ENCODE assay signal across 8 cellular contexts in the genomic region with DNA sequence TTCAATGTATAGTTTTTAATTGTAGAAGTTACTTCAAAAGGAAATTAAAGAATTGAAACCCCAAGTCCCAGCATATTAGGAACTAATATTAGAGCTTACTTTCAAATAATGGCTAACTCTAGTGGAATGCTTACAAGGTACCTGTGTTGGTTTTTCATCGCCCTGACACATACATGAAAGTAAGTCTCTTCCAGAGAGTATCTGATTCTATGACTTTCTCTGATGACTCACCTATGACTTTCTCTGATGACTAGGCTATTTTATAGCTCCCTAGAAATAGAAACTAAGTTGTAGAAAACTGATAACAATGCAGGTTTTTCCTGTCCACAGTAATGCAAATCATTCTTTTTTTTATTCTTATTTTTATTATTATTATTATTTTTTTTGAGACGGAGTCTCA. TPM values are rescaled to one million over a fixed set of nuclear protein-coding genes. Genes with fewer than 3 reads are reported as not detected.
DNase-seq lines count a peak whose midpoint lies in the region; ATAC-seq lines count a peak whose summit lies in the region.

No MANE protein-coding gene starts in this region.

- H3K4me1 Mint-ChIP-seq in activated T-cell treated with anti-CD3 and anti-CD28 coated beads, Interleukin-2, amount 50 U/mL, for 4 hours (ENCODE audit: low read depth), result peaks cover 45% of the 10 kb centered on the region
- peaks cover 42% of the 10 kb centered on the region for H3K4me1 Mint-ChIP-seq in activated naive CD8-positive, alpha-beta T cell treated with anti-CD3 and anti-CD28 coated beads for 36 hours
- peaks cover 42% of the 10 kb centered on the region for H3K4me1 Mint-ChIP-seq in stimulated activated effector memory CD8-positive, alpha-beta T cell treated with anti-CD3 and anti-CD28 coated beads, Interleukin-12 subunit alpha, Interleukin-12 subunit beta, amount 100 ng/mL, for 72 hours

- peak; percentile 93 to 94 for ATAC-seq in activated T-cell treated with anti-CD3 and anti-CD28 coated beads, Interleukin-2, amount 50 U/mL, for 4 hours
- peak; percentile 52 for ATAC-seq in HG03135 (IDR thresholded peaks at IDR 0.05; ENCODE audit: unreplicated experiment)
- ATAC-seq in stimulated activated effector memory CD8-positive, alpha-beta T cell treated with anti-CD3 and anti-CD28 coated beads, Interleukin-12 subunit alpha, Interleukin-12 subunit beta, amount 100 ng/mL, for 72 hours, result peak; percentile 98

- H3K27ac Mint-ChIP-seq in activated naive CD8-positive, alpha-beta T cell treated with anti-CD3 and anti-CD28 coated beads for 36 hours, result peak overlapping the region; percentile 34
- H3K27ac Mint-ChIP-seq in stimulated activated effector memory CD8-positive, alpha-beta T cell treated with anti-CD3 and anti-CD28 coated beads, Interleukin-12 subunit alpha, Interleukin-12 subunit beta, amount 100 ng/mL, for 72 hours, result no peak overlapping the region

- H3K36me3 Mint-ChIP-seq in activated T-cell treated with anti-CD3 and anti-CD28 coated beads, Interleukin-2, amount 50 U/mL, for 4 hours (ENCODE audit: insufficient read depth), result peaks cover 3% of the 10 kb centered on the region
- peaks cover 2% of the 10 kb centered on the region for H3K36me3 Mint-ChIP-seq in activated naive CD8-positive, alpha-beta T cell treated with anti-CD3 and anti-CD28 coated beads for 36 hours
- H3K36me3 Mint-ChIP-seq in stimulated activated effector memory CD8-positive, alpha-beta T cell treated with anti-CD3 and anti-CD28 coated beads, Interleukin-12 subunit alpha, Interleukin-12 subunit beta, amount 100 ng/mL, for 72 hours, result no peaks in the 10 kb centered on the region

- H3K4me3 Mint-ChIP-seq in activated T-cell treated with anti-CD3 and anti-CD28 coated beads, Interleukin-2, amount 50 U/mL, for 4 hours, result no peak overlapping the region
- no peak overlapping the region for H3K4me3 Mint-ChIP-seq in activated naive CD8-positive, alpha-beta T cell treated with anti-CD3 and anti-CD28 coated beads for 36 hours
- no peak overlapping the region for H3K4me3 Mint-ChIP-seq in stimulated activated effector memory CD8-positive, alpha-beta T cell treated with anti-CD3 and anti-CD28 coated beads, Interleukin-12 subunit alpha, Interleukin-12 subunit beta, amount 100 ng/mL, for 72 hours

- no peak for DNase-seq in activated T-cell treated with anti-CD3 and anti-CD28 coated beads, Interleukin-2, amount 50 U/mL, for 4 hours
- no peak for DNase-seq in activated T-cell treated with anti-CD3 and anti-CD28 coated beads, Interleukin-2, amount 50 U/mL, for 1 hour
- DNase-seq in activated naive CD8-positive, alpha-beta T cell treated with anti-CD3 and anti-CD28 coated beads for 36 hours, result no peak
- no peak for DNase-seq in stimulated activated effector memory CD8-positive, alpha-beta T cell treated with anti-CD3 and anti-CD28 coated beads, Interleukin-12 subunit alpha, Interleukin-12 subunit beta, amount 100 ng/mL, for 72 hours (ENCODE audit: low spot score in 2 of 2)
- DNase-seq in NCI-H146 treated with DMSO at 0.1 percent for 48 hours (lab: John Stamatoyannopoulos, UW; ENCODE audit: unreplicated experiment), result no peak
- DNase-seq in occipital lobe (lab: John Stamatoyannopoulos, UW), result no peak
- no peak for DNase-seq in amygdala (lab: John Stamatoyannopoulos, UW)

- H3K27me3 Mint-ChIP-seq in activated T-cell treated with anti-CD3 and anti-CD28 coated beads, Interleukin-2, amount 50 U/mL, for 4 hours (ENCODE audit: low read depth), result no peaks in the 10 kb centered on the region
- no peaks in the 10 kb centered on the region for H3K27me3 Mint-ChIP-seq in activated naive CD8-positive, alpha-beta T cell treated with anti-CD3 and anti-CD28 coated beads for 36 hours

- peaks cover 21% of the 10 kb centered on the region for H3K9me3 Mint-ChIP-seq in activated T-cell treated with anti-CD3 and anti-CD28 coated beads, Interleukin-2, amount 50 U/mL, for 4 hours
- peaks cover 18% of the 10 kb centered on the region for H3K9me3 Mint-ChIP-seq in activated naive CD8-positive, alpha-beta T cell treated with anti-CD3 and anti-CD28 coated beads for 36 hours
- peaks cover 2% of the 10 kb centered on the region for H3K9me3 Mint-ChIP-seq in stimulated activated effector memory CD8-positive, alpha-beta T cell treated with anti-CD3 and anti-CD28 coated beads, Interleukin-12 subunit alpha, Interleukin-12 subunit beta, amount 100 ng/mL, for 72 hours

RNA-seq across cellular contexts. Expression of a gene that starts 33.6 kb away (rescaled TPM):
- total RNA-seq in activated T-cell treated with anti-CD3 and anti-CD28 coated beads, Interleukin-2, amount 50 U/mL, for 4 hours, result under 1 TPM; 0.19 to 0.53 (median 0.47) TPM
- total RNA-seq in activated naive CD8-positive, alpha-beta T cell treated with anti-CD3 and anti-CD28 coated beads for 36 hours, result not detected
- total RNA-seq in occipital lobe, result 0.47 TPM
